Comparison of ENCODE assay signal across 27 cellular contexts in the genomic region with DNA sequence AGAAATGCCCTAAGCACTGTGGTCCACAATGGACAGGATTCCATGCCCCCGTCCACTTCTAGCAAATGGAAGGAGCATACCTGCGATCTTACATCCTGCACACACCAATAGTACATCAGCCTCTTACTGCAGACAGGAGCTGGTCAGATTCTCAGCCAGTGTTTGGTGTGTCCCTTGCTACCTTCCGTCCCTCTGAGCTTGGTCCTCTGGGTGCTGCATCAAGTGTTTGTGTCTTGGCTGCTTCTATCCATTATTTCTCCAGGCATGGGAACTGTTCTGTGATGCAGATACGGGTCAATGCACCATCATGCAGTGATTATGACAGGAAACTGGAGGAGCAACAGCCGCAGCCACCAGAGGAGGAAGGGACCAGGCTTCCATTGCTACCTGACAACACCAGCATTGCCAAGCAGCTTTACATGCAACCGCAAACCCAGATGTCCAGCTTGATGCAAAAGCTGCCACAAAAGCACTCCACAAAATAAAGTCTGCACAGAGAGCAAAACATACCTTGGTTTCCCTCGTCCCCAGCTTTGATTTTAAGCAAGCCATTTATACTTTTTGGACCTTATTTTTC. TPM values are rescaled to one million over a fixed set of nuclear protein-coding genes. Genes with fewer than 3 reads are reported as not detected.
"Had no signal": no experiment of that assay in that cellular context is flagged by ENCODE, and none has a peak within 500 bp of the region (broad histone marks: within the 10 kb centered on the region; RNA-seq: fewer than 3 reads in every experiment).

No MANE protein-coding gene starts in this region.

- H3K4me3 ChIP-seq: esophagus squamous epithelium, gastrocnemius medialis, sigmoid colon, smooth muscle cell, thoracic aorta, vagina had no signal

- H3K27me3 ChIP-seq: esophagus squamous epithelium, gastrocnemius medialis, sigmoid colon, vagina had no signal

- H3K4me2 ChIP-seq: smooth muscle cell had no signal

- H3K27ac ChIP-seq: esophagus squamous epithelium, gastrocnemius medialis, sigmoid colon, thoracic aorta, vagina, WERI-Rb-1 had no signal

- H3K36me3 ChIP-seq: esophagus squamous epithelium, gastrocnemius medialis, sigmoid colon, thoracic aorta, vagina, WERI-Rb-1 had no signal

- ATAC-seq: activated CD8-positive, alpha-beta memory T cell treated with anti-CD3 and anti-CD28 coated beads, Interleukin-2, amount 10 ng/mL, durations not matched to agents 7 days and 5 days; activated CD8-positive, alpha-beta T cell treated with anti-CD3 and anti-CD28 coated beads for 36 hours; gastrocnemius medialis; left ventricle myocardium superior; natural killer cell treated with Interleukin-12 subunit alpha and Interleukin-12 subunit beta and Interleukin-15 and Interleukin-18, amount 100 ng/mL, for 72 hours; stimulated activated naive B cell treated with anti-CD40 and anti-IgM and Interleukin-4, amounts not matched to agents 10 μg/mL and 1 μg/mL and 100 μg/mL, for 72 hours had no signal

- H3K4me1 ChIP-seq: gastrocnemius medialis, vagina had no signal

- H3K9me3 ChIP-seq: esophagus squamous epithelium, gastrocnemius medialis, sigmoid colon, thoracic aorta, vagina had no signal

- FAIRE-seq: bronchial epithelial cell had no signal

- DNase-seq: activated CD4-positive, alpha-beta T cell treated with anti-CD3 and anti-CD28 coated beads, Interleukin-2, amount 10 ng/mL, durations not matched to agents 7 days and 5 days; activated CD4-positive, CD25-positive, alpha-beta regulatory T cell treated with anti-CD3 and anti-CD28 coated beads, Interleukin-2, amount 50 U/mL, for 72 hours; activated CD8-positive, alpha-beta memory T cell treated with anti-CD3 and anti-CD28 coated beads, Interleukin-2, amount 10 ng/mL, durations not matched to agents 7 days and 5 days; activated CD8-positive, alpha-beta T cell treated with anti-CD3 and anti-CD28 coated beads for 36 hours; activated effector memory CD4-positive, alpha-beta T cell treated with anti-CD3 and anti-CD28 coated beads, Interleukin-2, amount 50 U/mL, for 16 hours; activated naive CD4-positive, alpha-beta T cell treated with anti-CD3 and anti-CD28 coated beads, Interleukin-2, amount 10 ng/mL, durations not matched to agents 7 days and 5 days; activated T-cell treated with anti-CD3 and anti-CD28 coated beads for 4 hours; amygdala; cortex of kidney; endodermal cell; esophagus squamous epithelium; gastrocnemius medialis; hypothalamus; left ventricle myocardium superior; posterior cingulate gyrus; sigmoid colon; stimulated activated CD4-positive, alpha-beta T cell treated with anti-CD3 and anti-CD28 coated beads, Interleukin-15, amount 100 ng/mL, for 24 hours; stimulated activated CD4-positive, alpha-beta T cell treated with anti-CD3 and anti-CD28 coated beads, Interleukin-2, amount 100 ng/mL, for 48 hours; stimulated activated CD8-positive, alpha-beta memory T cell treated with anti-CD3 and anti-CD28 coated beads, Interleukin-4, amount 100 ng/mL, for 48 hours; stimulated activated naive B cell treated with anti-CD40 and anti-IgM and Interleukin-4, amounts not matched to agents 10 μg/mL and 1 μg/mL and 100 μg/mL, for 72 hours; WERI-Rb-1 had no signal

RNA-seq across cellular contexts. Expression of a gene that starts 21.9 kb away (rescaled TPM):
- total RNA-seq: activated CD4-positive, alpha-beta T cell treated with anti-CD3 and anti-CD28 coated beads, Interleukin-2, amount 10 ng/mL, durations not matched to agents 7 days and 5 days; activated CD8-positive, alpha-beta memory T cell treated with anti-CD3 and anti-CD28 coated beads, Interleukin-2, amount 10 ng/mL, durations not matched to agents 7 days and 5 days; activated CD8-positive, alpha-beta T cell treated with anti-CD3 and anti-CD28 coated beads for 36 hours; bronchial epithelial cell; endodermal cell; esophagus squamous epithelium; gastrocnemius medialis; natural killer cell treated with Interleukin-12 subunit alpha and Interleukin-12 subunit beta and Interleukin-15 and Interleukin-18, amount 100 ng/mL, for 72 hours; renal cortical epithelial cell; sigmoid colon; smooth muscle cell; thoracic aorta; vagina had no signal
- polyA plus RNA-seq: sigmoid colon, smooth muscle cell had no signal
